In genomic region chrX:120250522-120251271, GRCh38 we compare ENCODE assay signal across 8 cellular contexts. TPM values are rescaled to one million over a fixed set of nuclear protein-coding genes. Genes with fewer than 3 reads are reported as not detected.
DNase-seq lines count a peak whose midpoint lies in the region; ATAC-seq and TF ChIP-seq lines count a peak whose summit lies in the region.

A gene with protein sequence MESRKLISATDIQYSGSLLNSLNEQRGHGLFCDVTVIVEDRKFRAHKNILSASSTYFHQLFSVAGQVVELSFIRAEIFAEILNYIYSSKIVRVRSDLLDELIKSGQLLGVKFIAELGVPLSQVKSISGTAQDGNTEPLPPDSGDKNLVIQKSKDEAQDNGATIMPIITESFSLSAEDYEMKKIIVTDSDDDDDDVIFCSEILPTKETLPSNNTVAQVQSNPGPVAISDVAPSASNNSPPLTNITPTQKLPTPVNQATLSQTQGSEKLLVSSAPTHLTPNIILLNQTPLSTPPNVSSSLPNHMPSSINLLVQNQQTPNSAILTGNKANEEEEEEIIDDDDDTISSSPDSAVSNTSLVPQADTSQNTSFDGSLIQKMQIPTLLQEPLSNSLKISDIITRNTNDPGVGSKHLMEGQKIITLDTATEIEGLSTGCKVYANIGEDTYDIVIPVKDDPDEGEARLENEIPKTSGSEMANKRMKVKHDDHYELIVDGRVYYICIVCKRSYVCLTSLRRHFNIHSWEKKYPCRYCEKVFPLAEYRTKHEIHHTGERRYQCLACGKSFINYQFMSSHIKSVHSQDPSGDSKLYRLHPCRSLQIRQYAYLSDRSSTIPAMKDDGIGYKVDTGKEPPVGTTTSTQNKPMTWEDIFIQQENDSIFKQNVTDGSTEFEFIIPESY (plus strand): TSS chrX:120250812. CDS start chrX:120253416, 2,604 bp downstream.

- peaks cover 16% of the 10 kb centered on the region for H3K4me1 Mint-ChIP-seq in activated T-cell treated with anti-CD3 and anti-CD28 coated beads, Interleukin-2, amount 50 U/mL, for 24 hours (ENCODE audit: low read depth)

- H3K36me3 ChIP-seq in mucosa of stomach (ENCODE audit: control insufficient read depth, insufficient read depth, low read length): no peaks in the 10 kb centered on the region

- in situ Hi-C loops in KBM-7 (cut with MboI; ENCODE audit: low pct_unique_long_range_greater_than_20kb, low sequenced_read_pairs): no loop called here

- H3K4me3 Mint-ChIP-seq in activated T-cell treated with anti-CD3 and anti-CD28 coated beads, Interleukin-2, amount 50 U/mL, for 24 hours: peak within 1 kb of the TSS; percentile 91

- H3K27me3 Mint-ChIP-seq in activated T-cell treated with anti-CD3 and anti-CD28 coated beads, Interleukin-2, amount 50 U/mL, for 24 hours: peaks cover 27% of the 10 kb centered on the region

- TF ChIP-seq POLR2A in erythroblast (IDR thresholded peaks at IDR 0.05; ENCODE audit: low read length): peak; percentile 64

- peak within 1 kb of the TSS; percentile 95 for H3K27ac Mint-ChIP-seq in activated T-cell treated with anti-CD3 and anti-CD28 coated beads, Interleukin-2, amount 50 U/mL, for 24 hours

- peak; percentile 97 for ATAC-seq in GM21717 (IDR thresholded peaks at IDR 0.05; ENCODE audit: unreplicated experiment)

- peaks cover 35% of the 10 kb centered on the region for H3K36me3 Mint-ChIP-seq in activated T-cell treated with anti-CD3 and anti-CD28 coated beads, Interleukin-2, amount 50 U/mL, for 24 hours (ENCODE audit: low read depth)

- H3K27me3 ChIP-seq in mucosa of stomach (ENCODE audit: control insufficient read depth, insufficient read depth, low read length): no peaks in the 10 kb centered on the region

- H3K4me1 ChIP-seq in mucosa of stomach (ENCODE audit: control insufficient read depth, insufficient read depth, low read length): no peaks in the 10 kb centered on the region

- H3K4me3 ChIP-seq in mucosa of stomach (ENCODE audit: low read length): peak within 1 kb of the TSS; percentile 51

- no peaks in the 10 kb centered on the region for H3K9me3 Mint-ChIP-seq in activated T-cell treated with anti-CD3 and anti-CD28 coated beads, Interleukin-2, amount 50 U/mL, for 24 hours

- peak within 1 kb of the TSS; percentile 85 for H3K9ac ChIP-seq in mucosa of stomach (ENCODE audit: low read length)

- DNase-seq in DMS79 (lab: John Stamatoyannopoulos, UW): peak; percentile 68
- peak; percentile 99 for DNase-seq in KBM-7
- peak; percentile 85 for DNase-seq in activated T-cell treated with anti-CD3 and anti-CD28 coated beads, Interleukin-2, amount 50 U/mL, for 24 hours
- DNase-seq in erythroblast (lab: John Stamatoyannopoulos, UW): peak; percentile 92 to 94
- peak; percentile 55 to 59 for DNase-seq in stimulated activated CD8-positive, alpha-beta memory T cell treated with anti-CD3 and anti-CD28 coated beads, Interleukin-7, amount 100 ng/mL, for 1 hour (ENCODE audit: low read depth in 2 of 2)

- H3K9me3 ChIP-seq in mucosa of stomach (ENCODE audit: control insufficient read depth, low read length): no peaks in the 10 kb centered on the region

TF ChIP-seq in PFSK-1, 5 proteins besides CTCF, POLR2A, EP300 and RAD21:
- TF ChIP-seq POLR2AphosphoS5 (IDR thresholded peaks at IDR 0.05; ENCODE audit: low read depth, low read length) (peak; percentile 31; the same call in 1 of the 2 replicates), FOXP2 (optimal IDR thresholded peaks at IDR 0.05; ENCODE audit: borderline replicate concordance, extremely low read depth, extremely low read length, insufficient read depth) (peak; percentile 69), SIN3A (IDR thresholded peaks at IDR 0.05; ENCODE audit: borderline replicate concordance, insufficient read depth, low read length) (no peak), TAF1 (IDR thresholded peaks at IDR 0.05; ENCODE audit: borderline replicate concordance, insufficient read depth, low read length) (no peak)

RNA-seq across cellular contexts. Expression of the gene that starts here (rescaled TPM):
- 4.7 TPM for polyA plus RNA-seq in PFSK-1 (2012; ENCODE audit: insufficient read length, low read depth)

Comparison
In these comparisons a context has a peak if more than half of its experiments do, and no peak if none do; other contexts are left out.
1. Peak in every context shown above with its lines: DNase-seq, ATAC-seq and H3K4me3 ChIP-seq.